In the genomic region with DNA sequence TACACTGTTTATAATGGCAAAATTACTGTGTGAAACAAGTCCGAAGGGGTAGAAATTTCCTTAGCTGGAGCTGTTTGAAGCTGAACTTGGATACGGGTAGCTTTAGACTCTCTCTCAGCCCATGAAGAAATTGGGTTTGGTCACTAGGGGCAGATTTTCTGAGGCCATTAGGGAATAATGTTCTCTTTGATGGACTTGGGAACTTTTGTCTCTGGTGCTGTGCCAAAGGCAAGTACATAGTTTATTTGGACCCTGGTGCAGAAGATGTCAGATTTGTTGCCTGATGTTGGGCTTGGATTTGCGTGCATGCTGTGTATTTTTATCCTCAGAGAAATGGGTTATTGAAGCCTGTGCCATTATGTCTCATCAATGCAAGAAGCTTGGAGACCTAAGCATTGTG, we compare ENCODE assay signal across 9 cellular contexts.
DNase-seq lines count a peak whose midpoint lies in the region; ATAC-seq, FAIRE-seq and TF ChIP-seq lines count a peak whose summit lies in the region.
"Had no signal": no experiment of that assay in that cellular context is flagged by ENCODE, and none has a peak within 500 bp of the region (broad histone marks: within the 10 kb centered on the region; RNA-seq: fewer than 3 reads in every experiment).

No MANE protein-coding gene starts in this region.

- POLR2A ChIA-PET in Panc1 (lab: Charles Lee) = no interaction called here

- no peak for TF ChIP-seq POLR2A in prostate gland (IDR thresholded peaks at IDR 0.05)

- H3K27ac ChIP-seq in Panc1 (ENCODE audit: low read length) (no peak overlapping the region), psoas muscle (peak overlapping the region; percentile 65), prostate gland (no peak overlapping the region)

- DNase-seq in DMS 273 treated with DMSO at 0.1 percent for 48 hours (lab: John Stamatoyannopoulos, UW) = peak; percentile 94
- no peak for DNase-seq in Panc1 (ENCODE audit: low read depth, low spot score)
- DNase-seq in fibroblast of villous mesenchyme (ENCODE audit: low read depth) = no peak
- no peak for DNase-seq in psoas muscle
- no peak for DNase-seq in prostate gland (ENCODE audit: low spot score)
- DNase-seq in RCC 7860 (ENCODE audit: low spot score) = no peak
- no peak for DNase-seq in cerebellar cortex (ENCODE audit: low spot score)
- DNase-seq in ureter (ENCODE audit: low spot score) = no peak
- DNase-seq: Caco-2 had no signal

- 32 to 71% (median 48%) methylated on average over 3 of the region's 3 CpGs for WGBS in psoas muscle, 3 donors
- 51% methylated on average over 3 of the region's 3 CpGs for WGBS in prostate gland

- TF ChIP-seq CTCF in Panc1 (IDR thresholded peaks at IDR 0.05) (peak; percentile 39), fibroblast of villous mesenchyme (IDR thresholded peaks at IDR 0.05; ENCODE audit: insufficient read depth, low read depth, low read length) (peak; percentile 34), psoas muscle (IDR thresholded peaks at IDR 0.05) (no peak), prostate gland (IDR thresholded peaks at IDR 0.05) (peak in 1 of 4 experiments; percentile 4)

- H3K4me3 ChIP-seq in Panc1 (ENCODE audit: low read depth in 2 of 2, low read length in 2 of 2) (no peak overlapping the region), fibroblast of villous mesenchyme (ENCODE audit: low read depth, low read length) (no peak overlapping the region), psoas muscle (no peak overlapping the region), prostate gland (no peak overlapping the region)

- intact Hi-C loops in Panc1 (cut with micrococcal nuclease; ENCODE audit: unreplicated experiment) = no loop called here
- intact Hi-C loops in psoas muscle (cut with DNase I) = loop anchor here in 1 of 2 donors (10.0 kb wide), 1 partner anchor 535 kb away; a partner anchor contains a TSS
- intact Hi-C loops in prostate gland (cut with DNase I) = loop anchor here (2.0 kb wide), 1 partner anchor 63 kb away; no protein-coding TSS in a partner anchor

- 0 out of 2 replicates have a peak, but pooled peaks have one; percentile 45 for ATAC-seq in Panc1
- peak in 2 of 4 donors; percentile 18 to 27 for ATAC-seq in psoas muscle

- H3K4me1 ChIP-seq in Panc1 (ENCODE audit: control insufficient read depth, insufficient read depth, low read length) (no peaks in the 10 kb centered on the region; the same call in 1 of the 2 replicates), psoas muscle (peaks cover 63% of the 10 kb centered on the region), prostate gland (replicated peaks) (no peaks in the 10 kb centered on the region)
- H3K4me1 ChIP-seq: Caco-2 had no signal

- CTCF ChIA-PET in Panc1 (lab: Charles Lee) = no interaction called here

- in situ Hi-C loops in Panc1 (cut with HindIII; ENCODE audit: low pct_unique_long_range_greater_than_20kb, low sequenced_read_pairs) = no loop called here

- BruUV-seq in Panc1 (replicated peaks; lab: Mats Ljungman, UMichigan) = no TSS peak

- no peaks in the 10 kb centered on the region for H3K27me3 ChIP-seq in Panc1 (ENCODE audit: control insufficient read depth, insufficient read depth, low read length)
- no peaks in the 10 kb centered on the region for H3K27me3 ChIP-seq in psoas muscle (ENCODE audit: insufficient read depth in 3 of 3, low read length in 2 of 3)
- no peaks in the 10 kb centered on the region for H3K27me3 ChIP-seq in prostate gland (replicated peaks; ENCODE audit: insufficient read depth)

- H3K36me3 ChIP-seq in Panc1 (ENCODE audit: control insufficient read depth, insufficient read depth, low read length) (peaks cover 7% of the 10 kb centered on the region), psoas muscle (ENCODE audit: insufficient read depth in 1 of 2, low read depth in 1 of 2) (peaks cover 0 to 47% of the 10 kb centered on the region in 2 donors), prostate gland (no peaks in the 10 kb centered on the region)

- no peaks in the 10 kb centered on the region for H3K9me3 ChIP-seq in Panc1 (ENCODE audit: control insufficient read depth, insufficient read depth, low read depth, low read length)
- no peaks in the 10 kb centered on the region for H3K9me3 ChIP-seq in psoas muscle
- no peaks in the 10 kb centered on the region for H3K9me3 ChIP-seq in prostate gland
- H3K9me3 ChIP-seq: Caco-2 had no signal

- no peak for FAIRE-seq in RCC 7860 (lab: Jason Lieb, UNC)
